12 cellular contexts compared by ENCODE assay signal in genomic region chr4:153518637-153519384, GRCh38. TPM values are rescaled to one million over a fixed set of nuclear protein-coding genes. Genes with fewer than 3 reads are reported as not detected.
DNase-seq lines count a peak whose midpoint lies in the region; ATAC-seq and TF ChIP-seq lines count a peak whose summit lies in the region.
"Had no signal": no experiment of that assay in that cellular context is flagged by ENCODE, and none has a peak within 500 bp of the region (broad histone marks: within the 10 kb centered on the region; RNA-seq: fewer than 3 reads in every experiment).

No MANE protein-coding gene starts in this region.

- in situ Hi-C loops in astrocyte of the spinal cord (cut with HindIII; ENCODE audit: low sequenced_read_pairs) (no loop called here), transverse colon (cut with MboI; ENCODE audit: low pct_ligation_motif_present in 1 of 4, low pct_unique_long_range_greater_than_20kb in 1 of 4, low sequenced_read_pairs in 3 of 4) (no loop called here)

- peaks cover 83% of the 10 kb centered on the region for H3K4me1 Mint-ChIP-seq in activated T-cell treated with anti-CD3 and anti-CD28 coated beads, Interleukin-2, amount 50 U/mL, for 72 hours (ENCODE audit: low read depth)

- H3K9me3 ChIP-seq in lower lobe of right lung (no peaks in the 10 kb centered on the region), transverse colon (no peaks in the 10 kb centered on the region)

- no peak for DNase-seq in activated T-cell treated with anti-CD3 and anti-CD28 coated beads, Interleukin-2, amount 50 U/mL, for 72 hours
- no peak for DNase-seq in activated T-cell treated with anti-CD3 and anti-CD28 coated beads, Interleukin-2, amount 50 U/mL, for 48 hours
- DNase-seq in astrocyte of the spinal cord (ENCODE audit: low read depth, low spot score): peak; percentile 35
- no peak for DNase-seq in lower lobe of right lung
- DNase-seq in transverse colon: no peak
- no peak for DNase-seq in posterior vena cava (ENCODE audit: low spot score)
- DNase-seq: KG1; occipital lobe; stimulated activated CD8-positive, alpha-beta memory T cell treated with anti-CD3 and anti-CD28 coated beads, Interleukin-4, amount 100 ng/mL, for 48 hours had no signal

- peak overlapping the region; percentile 95 for H3K27ac Mint-ChIP-seq in activated T-cell treated with anti-CD3 and anti-CD28 coated beads, Interleukin-2, amount 50 U/mL, for 72 hours

- no peak for TF ChIP-seq EP300 in transverse colon (IDR thresholded peaks at IDR 0.05; ENCODE audit: low read depth)

- H3K9me3 Mint-ChIP-seq in activated T-cell treated with anti-CD3 and anti-CD28 coated beads, Interleukin-2, amount 50 U/mL, for 72 hours: no peaks in the 10 kb centered on the region

- intact Hi-C loops in lower lobe of right lung (cut with DNase I) (no loop called here), transverse colon (cut with DNase I; ENCODE audit: low total_unique reads) (no loop called here), posterior vena cava (cut with DNase I) (no loop called here)

- H3K36me3 ChIP-seq in lower lobe of right lung: no peaks in the 10 kb centered on the region
- H3K36me3 ChIP-seq in transverse colon: no peaks in the 10 kb centered on the region

- no peak for ATAC-seq in activated T-cell treated with anti-CD3 and anti-CD28 coated beads, Interleukin-2, amount 50 U/mL, for 72 hours (replicated peaks in 1 of 2)
- ATAC-seq in lower lobe of right lung (no peak), GM21529 (IDR thresholded peaks at IDR 0.05; ENCODE audit: unreplicated experiment) (no peak), HG03432 (IDR thresholded peaks at IDR 0.05; ENCODE audit: unreplicated experiment) (no peak)

- no peak overlapping the region for H3K4me3 ChIP-seq in astrocyte of the spinal cord (ENCODE audit: low read depth, low read length)
- no peak overlapping the region for H3K4me3 ChIP-seq in lower lobe of right lung
- H3K4me3 ChIP-seq in transverse colon: no peak overlapping the region

- no peak for TF ChIP-seq CTCF in astrocyte of the spinal cord (IDR thresholded peaks at IDR 0.05; ENCODE audit: low read depth, low read length)
- no peak for TF ChIP-seq CTCF in lower lobe of right lung (IDR thresholded peaks at IDR 0.05)
- no peak for TF ChIP-seq CTCF in transverse colon (IDR thresholded peaks at IDR 0.05)

- H3K4me3 Mint-ChIP-seq in activated T-cell treated with anti-CD3 and anti-CD28 coated beads, Interleukin-2, amount 50 U/mL, for 72 hours: peak overlapping the region; percentile 64 to 79

- WGBS in transverse colon (ENCODE audit: low coverage in 1 of 2), 2 donors: 43 to 63% methylated on average over 2 to 9 of the region's 9 CpGs

- H3K4me1 ChIP-seq in lower lobe of right lung (peaks cover 52% of the 10 kb centered on the region), transverse colon (peaks cover 0 to 42% (median 23%) of the 10 kb centered on the region in 4 donors)

- no peaks in the 10 kb centered on the region for H3K36me3 Mint-ChIP-seq in activated T-cell treated with anti-CD3 and anti-CD28 coated beads, Interleukin-2, amount 50 U/mL, for 72 hours (ENCODE audit: insufficient read depth in 2 of 2)

- TF ChIP-seq POLR2A in transverse colon (IDR thresholded peaks at IDR 0.05): no peak

- no peaks in the 10 kb centered on the region for H3K27me3 Mint-ChIP-seq in activated T-cell treated with anti-CD3 and anti-CD28 coated beads, Interleukin-2, amount 50 U/mL, for 72 hours (ENCODE audit: low read depth)

- peak overlapping the region; percentile 46 for H3K27ac ChIP-seq in lower lobe of right lung
- peak overlapping the region; percentile 7 to 27 (median 16) for H3K27ac ChIP-seq in transverse colon
- H3K27ac ChIP-seq: epithelial cell of prostate had no signal

- H3K27me3 ChIP-seq in lower lobe of right lung (ENCODE audit: low read depth) (no peaks in the 10 kb centered on the region), transverse colon (no peaks in the 10 kb centered on the region)

RNA-seq across cellular contexts. Expression of gene TMEM131L, which starts 52.7 kb away (rescaled TPM):
- 10 to 100 TPM; 32.7 to 44.4 TPM for total RNA-seq in activated T-cell treated with anti-CD3 and anti-CD28 coated beads, Interleukin-2, amount 50 U/mL, for 72 hours
- total RNA-seq in lower lobe of right lung (21.7 TPM), transverse colon (10 to 100 TPM in 2 of 4 donors, 1 to 10 TPM in 2; 5.2 to 14.8 (median 8.3) TPM), posterior vena cava (10 to 100 TPM; 11.4 to 12.0 TPM)
